21 cellular contexts compared by ENCODE assay signal in the genomic region with DNA sequence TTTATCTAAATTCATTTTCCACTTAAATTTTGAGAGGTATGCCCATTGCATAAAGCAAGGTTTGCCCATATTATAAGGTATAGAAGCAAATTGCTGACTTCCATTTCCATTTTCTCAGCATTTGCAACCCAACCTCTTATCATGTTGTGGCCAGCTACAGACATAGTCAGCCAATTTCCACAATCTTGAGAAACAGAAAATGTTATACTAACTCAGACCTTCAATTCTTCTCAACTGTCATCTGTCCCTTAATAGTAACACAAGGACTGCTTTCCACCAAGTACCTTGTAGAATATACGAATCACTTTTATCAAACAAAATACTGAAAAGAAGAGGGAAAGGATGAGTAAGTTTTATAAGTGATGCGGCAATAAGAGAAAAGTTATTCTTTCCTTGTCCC. TPM values are rescaled to one million over a fixed set of nuclear protein-coding genes. Genes with fewer than 3 reads are reported as not detected.
"Had no signal": no experiment of that assay in that cellular context is flagged by ENCODE, and none has a peak within 500 bp of the region (broad histone marks: within the 10 kb centered on the region; RNA-seq: fewer than 3 reads in every experiment).

No MANE protein-coding gene starts in this region.

- DNase-seq: Kasumi-1, KG1, MM.1S, NCI-H1092 treated with DMSO at 0.1 percent for 48 hours, NCI-H1436, NCI-H187, NCI-H2029, NCI-H2107, NCI-H2227 treated with DMSO at 0.1 percent for 48 hours, NCI-H524, NCI-H526 treated with DMSO at 0.1 percent for 48 hours, NCI-H748 treated with DMSO at 0.1 percent for 48 hours, PC-3, SHP77, SK-N-SH, SW 1271 had no signal

- H3K9me3 ChIP-seq: SK-N-SH had no signal

- ATAC-seq: Panc1, PC-3 had no signal

- H3K27ac ChIP-seq: RWPE1 had no signal

- H3K4me2 ChIP-seq: SK-N-SH had no signal

- H3K9ac ChIP-seq: SK-N-SH had no signal

- H3K9me2 ChIP-seq: SK-N-SH had no signal

RNA-seq across cellular contexts. Expression of a gene that starts 11.2 kb away (rescaled TPM):
- total RNA-seq: HT-29, NCI-H460, PC-3, SK-MEL-5 had no signal
